In genomic region chr11:117435296-117435695, GRCh38 we compare ENCODE assay signal across 1 cellular context.
TF ChIP-seq lines count a peak whose summit lies in the region.

No MANE protein-coding gene starts in this region.

TF ChIP-seq in GM23338, 12 proteins besides CTCF, POLR2A, EP300 and RAD21 (continued from another document):
- TF ChIP-seq, protein P1, sequence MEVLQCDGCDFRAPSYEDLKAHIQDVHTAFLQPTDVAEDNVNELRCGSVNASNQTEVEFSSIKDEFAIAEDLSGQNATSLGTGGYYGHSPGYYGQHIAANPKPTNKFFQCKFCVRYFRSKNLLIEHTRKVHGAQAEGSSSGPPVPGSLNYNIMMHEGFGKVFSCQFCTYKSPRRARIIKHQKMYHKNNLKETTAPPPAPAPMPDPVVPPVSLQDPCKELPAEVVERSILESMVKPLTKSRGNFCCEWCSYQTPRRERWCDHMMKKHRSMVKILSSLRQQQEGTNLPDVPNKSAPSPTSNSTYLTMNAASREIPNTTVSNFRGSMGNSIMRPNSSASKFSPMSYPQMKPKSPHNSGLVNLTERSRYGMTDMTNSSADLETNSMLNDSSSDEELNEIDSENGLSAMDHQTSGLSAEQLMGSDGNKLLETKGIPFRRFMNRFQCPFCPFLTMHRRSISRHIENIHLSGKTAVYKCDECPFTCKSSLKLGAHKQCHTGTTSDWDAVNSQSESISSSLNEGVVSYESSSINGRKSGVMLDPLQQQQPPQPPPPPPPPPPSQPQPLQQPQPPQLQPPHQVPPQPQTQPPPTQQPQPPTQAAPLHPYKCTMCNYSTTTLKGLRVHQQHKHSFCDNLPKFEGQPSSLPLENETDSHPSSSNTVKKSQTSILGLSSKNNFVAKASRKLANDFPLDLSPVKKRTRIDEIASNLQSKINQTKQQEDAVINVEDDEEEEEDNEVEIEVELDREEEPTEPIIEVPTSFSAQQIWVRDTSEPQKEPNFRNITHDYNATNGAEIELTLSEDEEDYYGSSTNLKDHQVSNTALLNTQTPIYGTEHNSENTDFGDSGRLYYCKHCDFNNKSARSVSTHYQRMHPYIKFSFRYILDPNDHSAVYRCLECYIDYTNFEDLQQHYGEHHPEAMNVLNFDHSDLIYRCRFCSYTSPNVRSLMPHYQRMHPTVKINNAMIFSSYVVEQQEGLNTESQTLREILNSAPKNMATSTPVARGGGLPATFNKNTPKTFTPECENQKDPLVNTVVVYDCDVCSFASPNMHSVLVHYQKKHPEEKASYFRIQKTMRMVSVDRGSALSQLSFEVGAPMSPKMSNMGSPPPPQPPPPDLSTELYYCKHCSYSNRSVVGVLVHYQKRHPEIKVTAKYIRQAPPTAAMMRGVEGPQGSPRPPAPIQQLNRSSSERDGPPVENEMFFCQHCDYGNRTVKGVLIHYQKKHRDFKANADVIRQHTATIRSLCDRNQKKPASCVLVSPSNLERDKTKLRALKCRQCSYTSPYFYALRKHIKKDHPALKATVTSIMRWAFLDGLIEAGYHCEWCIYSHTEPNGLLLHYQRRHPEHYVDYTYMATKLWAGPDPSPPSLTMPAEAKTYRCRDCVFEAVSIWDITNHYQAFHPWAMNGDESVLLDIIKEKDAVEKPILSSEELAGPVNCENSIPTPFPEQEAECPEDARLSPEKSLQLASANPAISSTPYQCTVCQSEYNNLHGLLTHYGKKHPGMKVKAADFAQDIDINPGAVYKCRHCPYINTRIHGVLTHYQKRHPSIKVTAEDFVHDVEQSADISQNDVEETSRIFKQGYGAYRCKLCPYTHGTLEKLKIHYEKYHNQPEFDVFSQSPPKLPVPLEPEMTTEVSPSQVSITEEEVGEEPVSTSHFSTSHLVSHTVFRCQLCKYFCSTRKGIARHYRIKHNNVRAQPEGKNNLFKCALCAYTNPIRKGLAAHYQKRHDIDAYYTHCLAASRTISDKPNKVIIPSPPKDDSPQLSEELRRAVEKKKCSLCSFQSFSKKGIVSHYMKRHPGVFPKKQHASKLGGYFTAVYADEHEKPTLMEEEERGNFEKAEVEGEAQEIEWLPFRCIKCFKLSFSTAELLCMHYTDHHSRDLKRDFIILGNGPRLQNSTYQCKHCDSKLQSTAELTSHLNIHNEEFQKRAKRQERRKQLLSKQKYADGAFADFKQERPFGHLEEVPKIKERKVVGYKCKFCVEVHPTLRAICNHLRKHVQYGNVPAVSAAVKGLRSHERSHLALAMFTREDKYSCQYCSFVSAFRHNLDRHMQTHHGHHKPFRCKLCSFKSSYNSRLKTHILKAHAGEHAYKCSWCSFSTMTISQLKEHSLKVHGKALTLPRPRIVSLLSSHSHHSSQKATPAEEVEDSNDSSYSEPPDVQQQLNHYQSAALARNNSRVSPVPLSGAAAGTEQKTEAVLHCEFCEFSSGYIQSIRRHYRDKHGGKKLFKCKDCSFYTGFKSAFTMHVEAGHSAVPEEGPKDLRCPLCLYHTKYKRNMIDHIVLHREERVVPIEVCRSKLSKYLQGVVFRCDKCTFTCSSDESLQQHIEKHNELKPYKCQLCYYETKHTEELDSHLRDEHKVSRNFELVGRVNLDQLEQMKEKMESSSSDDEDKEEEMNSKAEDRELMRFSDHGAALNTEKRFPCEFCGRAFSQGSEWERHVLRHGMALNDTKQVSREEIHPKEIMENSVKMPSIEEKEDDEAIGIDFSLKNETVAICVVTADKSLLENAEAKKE (CRISPR knock-in tag; IDR thresholded peaks at IDR 0.05): no peak
- TF ChIP-seq EZH2phosphoT487 (IDR thresholded peaks at IDR 0.05; ENCODE audit: unreplicated experiment): no peak
- no peak for TF ChIP-seq JUNB (IDR thresholded peaks at IDR 0.05; ENCODE audit: unreplicated experiment)
- no peak for TF ChIP-seq CREB1 (CRISPR knock-in tag; IDR thresholded peaks at IDR 0.05; ENCODE audit: low read depth)
- no peak for TF ChIP-seq REST (IDR thresholded peaks at IDR 0.05; ENCODE audit: unreplicated experiment)
